In the genomic region with DNA sequence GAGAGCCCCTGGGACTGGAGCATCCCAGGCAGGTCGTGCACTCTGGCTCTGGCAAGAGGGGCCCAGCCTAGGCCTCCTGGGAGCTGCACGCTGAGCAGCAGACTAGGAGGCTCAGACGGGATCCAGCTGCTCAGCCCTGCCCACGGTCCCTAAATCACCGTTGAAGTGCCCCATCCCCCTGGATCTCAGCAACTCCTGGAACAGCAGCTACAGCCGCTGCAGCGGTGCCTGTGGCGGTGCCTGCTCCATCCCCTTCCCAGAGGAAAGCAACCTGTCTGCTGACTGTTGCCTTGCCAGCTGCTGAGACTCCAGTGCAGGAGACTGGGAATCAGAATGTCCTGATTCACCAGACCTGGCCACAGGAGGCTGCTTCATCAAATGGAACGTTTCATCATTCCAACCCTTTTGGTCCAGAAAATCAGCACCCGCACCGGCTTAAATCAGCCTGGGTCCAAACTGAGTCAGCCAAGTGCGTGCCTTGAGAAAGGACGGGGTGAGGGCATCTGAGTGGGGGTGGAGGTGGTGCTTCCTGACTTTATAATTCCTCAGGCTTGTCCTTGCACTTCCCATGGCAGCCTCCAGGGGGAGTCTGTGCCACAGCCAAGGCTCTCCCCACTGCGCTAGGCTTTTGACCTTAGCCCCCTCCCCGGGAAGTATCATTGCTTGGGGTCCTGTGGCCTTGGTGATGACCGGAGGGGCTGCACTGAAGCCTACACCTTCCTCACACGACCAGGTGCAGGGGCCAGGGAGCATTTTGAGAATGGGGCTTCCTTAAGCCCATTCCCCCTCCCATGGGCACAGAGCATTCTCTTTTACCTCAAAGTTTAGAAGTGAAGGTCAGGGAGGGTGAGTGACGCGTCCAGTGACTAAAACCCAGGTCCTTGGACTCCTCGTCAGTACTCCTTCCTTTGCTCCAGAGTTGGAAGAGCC, we compare ENCODE assay signal across 8 cellular contexts. TPM values are rescaled to one million over a fixed set of nuclear protein-coding genes. Genes with fewer than 3 reads are reported as not detected.
A peak's percentile ranks its signal among the peaks of the same experiment; 100 is the strongest.
DNase-seq lines count a peak whose midpoint lies in the region; ATAC-seq, FAIRE-seq and TF ChIP-seq lines count a peak whose summit lies in the region.

No MANE protein-coding gene starts in this region.

- no peak overlapping the region for H3K9ac ChIP-seq in neural cell (ENCODE audit: low read length)

- POLR2A ChIA-PET in AG04450 (lab: Yijun Ruan, JAX), result no interaction called here
- POLR2A ChIA-PET in activated CD8-positive, alpha-beta T cell treated with anti-CD3 and anti-CD28 coated beads for 36 hours (lab: Charles Lee), result no interaction called here

- H3K27ac ChIP-seq in AG04450 (ENCODE audit: low read depth, low read length) (peak overlapping the region; percentile 47), esophagus squamous epithelium (no peak overlapping the region), neural cell (ENCODE audit: low read length) (no peak overlapping the region)

- H3K4me2 ChIP-seq in neural cell (ENCODE audit: low read length), result no peak overlapping the region

- H3K27me3 ChIP-seq in AG04450 (ENCODE audit: control insufficient read depth, insufficient read depth, low read length) (no peaks in the 10 kb centered on the region), esophagus squamous epithelium (no peaks in the 10 kb centered on the region), neural cell (ENCODE audit: insufficient read depth, low read depth, low read length) (no peaks in the 10 kb centered on the region)

- no peaks in the 10 kb centered on the region for H3F3A ChIP-seq in neural cell (ENCODE audit: insufficient read depth, low read length, poor library complexity, severe bottlenecking)

- no peak overlapping the region for H3K4me3 Mint-ChIP-seq in activated CD8-positive, alpha-beta T cell treated with anti-CD3 and anti-CD28 coated beads for 36 hours

- DNase-seq in AG04450 (ENCODE audit: low read depth, low spot score), result no peak
- DNase-seq in GM12891 (ENCODE audit: insufficient read length, low spot score), result peak; percentile 43
- peak; percentile 35 for DNase-seq in NCI-H1105 treated with DMSO at 0.1 percent for 48 hours (lab: John Stamatoyannopoulos, UW)
- peak; percentile 51 for DNase-seq in activated CD8-positive, alpha-beta T cell treated with anti-CD3 and anti-CD28 coated beads for 36 hours
- no peak for DNase-seq in esophagus squamous epithelium (lab: John Stamatoyannopoulos, UW)
- no peak for DNase-seq in GDM1 (lab: John Stamatoyannopoulos, UW)

- TF ChIP-seq CTCF in AG04450 (IDR thresholded peaks at IDR 0.05; ENCODE audit: low read depth, low read length) (peak; percentile 73), esophagus squamous epithelium (IDR thresholded peaks at IDR 0.05) (peak in 5 of 6 experiments; percentile 56 to 73 (median 60)), neural cell (IDR thresholded peaks at IDR 0.05; ENCODE audit: poor library complexity, severe bottlenecking) (peak; percentile 53)
- TF ChIP-seq CTCF in activated CD8-positive, alpha-beta T cell treated with anti-CD3 and anti-CD28 coated beads for 36 hours (IDR thresholded peaks at IDR 0.05), result peak; percentile 29

- no peak for TF ChIP-seq EP300 in neural cell (conservative IDR thresholded peaks at IDR 0.05; ENCODE audit: poor library complexity, severe bottlenecking)

- H3K36me3 ChIP-seq in esophagus squamous epithelium (no peaks in the 10 kb centered on the region), neural cell (ENCODE audit: insufficient read depth, low read length) (no peaks in the 10 kb centered on the region)

- H3K4me3 ChIP-seq in AG04450 (ENCODE audit: low read depth, low read length), result no peak overlapping the region
- H3K4me3 ChIP-seq in esophagus squamous epithelium, result no peak overlapping the region
- no peak overlapping the region for H3K4me3 ChIP-seq in neural cell (ENCODE audit: low read length)

- H3K36me3 Mint-ChIP-seq in activated CD8-positive, alpha-beta T cell treated with anti-CD3 and anti-CD28 coated beads for 36 hours (ENCODE audit: low read depth), result no peaks in the 10 kb centered on the region

- H2AFZ ChIP-seq in neural cell (ENCODE audit: low read depth, low read length), result no peak overlapping the region

- CTCF ChIA-PET in AG04450 (lab: Charles Lee), result interaction anchor here (1.0 to 2.2 kb wide), 3 partner anchors 11 to 86 kb away, joined by 3 to 16 read pairs (median 3); no protein-coding TSS in a partner anchor
- CTCF ChIA-PET in activated CD8-positive, alpha-beta T cell treated with anti-CD3 and anti-CD28 coated beads for 36 hours (lab: Charles Lee), result interaction anchor here (0.7 to 1.4 kb wide), 4 partner anchors 11 to 22 kb away, joined by 3 read pairs; no protein-coding TSS in a partner anchor

- H3K4me1 ChIP-seq in esophagus squamous epithelium, result peaks cover 0 to 95% (median 0%) of the 10 kb centered on the region in 3 donors

- no peaks in the 10 kb centered on the region for H4K20me1 ChIP-seq in neural cell (ENCODE audit: insufficient read depth)

- H3K9me3 Mint-ChIP-seq in activated CD8-positive, alpha-beta T cell treated with anti-CD3 and anti-CD28 coated beads for 36 hours, result no peaks in the 10 kb centered on the region

- TF ChIP-seq RAD21 in neural cell (conservative IDR thresholded peaks at IDR 0.05), result no peak

- H3K27ac Mint-ChIP-seq in activated CD8-positive, alpha-beta T cell treated with anti-CD3 and anti-CD28 coated beads for 36 hours, result no peak overlapping the region

- WGBS in esophagus squamous epithelium, 2 donors, result 20 to 50% methylated on average over 4 to 6 of the region's 20 CpGs

- intact Hi-C loops in activated CD8-positive, alpha-beta T cell treated with anti-CD3 and anti-CD28 coated beads for 36 hours (cut with micrococcal nuclease), result no loop called here
- intact Hi-C loops in esophagus squamous epithelium (cut with DNase I), result no loop called here

- no peak for TF ChIP-seq POLR2A in GM12891 (IDR thresholded peaks at IDR 0.05; ENCODE audit: low read depth, low read length)
- no peak for TF ChIP-seq POLR2A in esophagus squamous epithelium (IDR thresholded peaks at IDR 0.05)

- no peaks in the 10 kb centered on the region for H3K79me2 ChIP-seq in neural cell (replicated peaks; ENCODE audit: insufficient read depth, low read length)

- H3K9me3 ChIP-seq in AG04450 (ENCODE audit: control insufficient read depth, insufficient read depth, low read length) (no peaks in the 10 kb centered on the region), esophagus squamous epithelium (no peaks in the 10 kb centered on the region), neural cell (ENCODE audit: low read length) (no peaks in the 10 kb centered on the region)

- no peaks in the 10 kb centered on the region for H3K9me2 ChIP-seq in neural cell (ENCODE audit: insufficient read depth, low read length)

- peak; percentile 90 for FAIRE-seq in GM12891 (lab: Jason Lieb, UNC)

- peaks cover 4% of the 10 kb centered on the region for H3K27me3 Mint-ChIP-seq in activated CD8-positive, alpha-beta T cell treated with anti-CD3 and anti-CD28 coated beads for 36 hours

- no peaks in the 10 kb centered on the region for H3K4me1 Mint-ChIP-seq in activated CD8-positive, alpha-beta T cell treated with anti-CD3 and anti-CD28 coated beads for 36 hours (ENCODE audit: low read depth)

- peak; percentile 77 for ATAC-seq in activated CD8-positive, alpha-beta T cell treated with anti-CD3 and anti-CD28 coated beads for 36 hours
- no peak for ATAC-seq in GM21619 (IDR thresholded peaks at IDR 0.05; ENCODE audit: unreplicated experiment)

TF ChIP-seq in GM12891, 5 proteins besides CTCF, POLR2A, EP300 and RAD21:
- TF ChIP-seq SPI1 (IDR thresholded peaks at IDR 0.05; ENCODE audit: low read depth, low read length) (no peak), POU2F2 (IDR thresholded peaks at IDR 0.05; ENCODE audit: low read depth, low read length) (no peak), TAF1 (IDR thresholded peaks at IDR 0.05; ENCODE audit: low read depth, low read length) (no peak), POLR2AphosphoS5 (IDR thresholded peaks at IDR 0.05; ENCODE audit: low read depth, low read length) (no peak), PAX5 (IDR thresholded peaks at IDR 0.05; ENCODE audit: insufficient read depth, low read length, severe bottlenecking) (no peak)

TF ChIP-seq in neural cell, 6 proteins besides CTCF, POLR2A, EP300 and RAD21:
- TF ChIP-seq, protein P1, sequence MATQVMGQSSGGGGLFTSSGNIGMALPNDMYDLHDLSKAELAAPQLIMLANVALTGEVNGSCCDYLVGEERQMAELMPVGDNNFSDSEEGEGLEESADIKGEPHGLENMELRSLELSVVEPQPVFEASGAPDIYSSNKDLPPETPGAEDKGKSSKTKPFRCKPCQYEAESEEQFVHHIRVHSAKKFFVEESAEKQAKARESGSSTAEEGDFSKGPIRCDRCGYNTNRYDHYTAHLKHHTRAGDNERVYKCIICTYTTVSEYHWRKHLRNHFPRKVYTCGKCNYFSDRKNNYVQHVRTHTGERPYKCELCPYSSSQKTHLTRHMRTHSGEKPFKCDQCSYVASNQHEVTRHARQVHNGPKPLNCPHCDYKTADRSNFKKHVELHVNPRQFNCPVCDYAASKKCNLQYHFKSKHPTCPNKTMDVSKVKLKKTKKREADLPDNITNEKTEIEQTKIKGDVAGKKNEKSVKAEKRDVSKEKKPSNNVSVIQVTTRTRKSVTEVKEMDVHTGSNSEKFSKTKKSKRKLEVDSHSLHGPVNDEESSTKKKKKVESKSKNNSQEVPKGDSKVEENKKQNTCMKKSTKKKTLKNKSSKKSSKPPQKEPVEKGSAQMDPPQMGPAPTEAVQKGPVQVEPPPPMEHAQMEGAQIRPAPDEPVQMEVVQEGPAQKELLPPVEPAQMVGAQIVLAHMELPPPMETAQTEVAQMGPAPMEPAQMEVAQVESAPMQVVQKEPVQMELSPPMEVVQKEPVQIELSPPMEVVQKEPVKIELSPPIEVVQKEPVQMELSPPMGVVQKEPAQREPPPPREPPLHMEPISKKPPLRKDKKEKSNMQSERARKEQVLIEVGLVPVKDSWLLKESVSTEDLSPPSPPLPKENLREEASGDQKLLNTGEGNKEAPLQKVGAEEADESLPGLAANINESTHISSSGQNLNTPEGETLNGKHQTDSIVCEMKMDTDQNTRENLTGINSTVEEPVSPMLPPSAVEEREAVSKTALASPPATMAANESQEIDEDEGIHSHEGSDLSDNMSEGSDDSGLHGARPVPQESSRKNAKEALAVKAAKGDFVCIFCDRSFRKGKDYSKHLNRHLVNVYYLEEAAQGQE (IDR thresholded peaks at IDR 0.05; ENCODE audit: borderline replicate concordance), result no peak
- TF ChIP-seq POLR2AphosphoS5 (IDR thresholded peaks at IDR 0.05), result no peak
- TF ChIP-seq MXI1 (conservative IDR thresholded peaks at IDR 0.05; ENCODE audit: poor library complexity, severe bottlenecking), result no peak
- TF ChIP-seq TAF1 (IDR thresholded peaks at IDR 0.05; ENCODE audit: low read depth), result no peak
- TF ChIP-seq SMC3 (conservative IDR thresholded peaks at IDR 0.05; ENCODE audit: poor library complexity), result no peak
- no peak for TF ChIP-seq EZH2 (IDR thresholded peaks at IDR 0.05; ENCODE audit: borderline replicate concordance, insufficient read depth, low read length, poor library complexity, severe bottlenecking)

RNA-seq across cellular contexts. Expression of a gene that starts 6.5 kb away (rescaled TPM):
- polyA plus RNA-seq in AG04450 (2011; rRNA removed) (8.7 and 10.3 TPM in 2 replicates), neural cell (2.8 and 3.8 TPM in 2 replicates)
- polyA minus RNA-seq in AG04450 (2011; rRNA and poly(A)+ RNA removed), result 7.9 and 8.1 TPM in 2 replicates
- polyA plus RNA-seq in GM12891 (2012; ENCODE audit: low read depth, missing spikeins), result 0.58 TPM
- 1 to 10 TPM; 1.6 to 1.7 TPM for total RNA-seq in activated CD8-positive, alpha-beta T cell treated with anti-CD3 and anti-CD28 coated beads for 36 hours
- total RNA-seq in esophagus squamous epithelium, result 100 to 1,000 TPM; 205 to 470 (median 259) TPM
- 1.9 and 2.2 TPM in 2 replicates for polyA minus RNA-seq in neural cell

Comparison
In these comparisons a context has a peak if more than half of its experiments do, and no peak if none do; other contexts are left out.
1. DNase-seq: peak in GM12891 (single experiment), NCI-H1105 treated with DMSO at 0.1 percent for 48 hours (single experiment) and activated CD8-positive, alpha-beta T cell treated with anti-CD3 and anti-CD28 coated beads for 36 hours (single experiment); none in AG04450 (single experiment), esophagus squamous epithelium (single experiment) and GDM1 (single experiment).
2. RNA of a gene that starts 6.5 kb away (total RNA-seq): 205 to 470 TPM in esophagus squamous epithelium; 1.6 to 1.7 TPM in activated CD8-positive, alpha-beta T cell treated with anti-CD3 and anti-CD28 coated beads for 36 hours; every median in the first group is over 10 times any median in the second.
3. Peak in every context shown above with its lines, with median percentiles within 50 percentile points of each other: CTCF ChIP-seq.